ENCODE assay signal across 1 cellular context in the genomic region with DNA sequence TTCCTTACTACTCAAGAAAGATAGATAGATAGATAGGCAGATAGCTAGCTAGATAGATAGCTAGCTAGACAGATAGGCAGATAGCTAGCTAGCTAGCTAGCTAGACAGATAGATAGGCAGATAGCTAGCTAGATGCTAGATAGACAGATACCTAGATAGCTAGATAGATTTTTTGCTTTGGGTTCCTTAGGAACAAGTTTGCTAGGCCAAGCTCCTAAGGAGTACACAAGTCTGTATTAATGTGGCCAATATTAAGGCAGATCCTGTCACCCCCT.
TF ChIP-seq lines count a peak whose summit lies in the region.

No MANE protein-coding gene starts in this region.

TF ChIP-seq in GM12878, 131 proteins besides CTCF, POLR2A, EP300 and RAD21:
- TF ChIP-seq ZNF384 (IDR thresholded peaks at IDR 0.05; ENCODE audit: borderline replicate concordance, low read depth, low read length): no peak
